In genomic region chr12:14216405-14217294, GRCh38 we compare ENCODE assay signal across 8 cellular contexts.
DNase-seq lines count a peak whose midpoint lies in the region; ATAC-seq and TF ChIP-seq lines count a peak whose summit lies in the region.

No MANE protein-coding gene starts in this region.

- H3K4me3 Mint-ChIP-seq in CD14-positive monocyte (peak overlapping the region; percentile 51 to 58), memory B cell (peak overlapping the region; percentile 85)

- peaks cover 2% of the 10 kb centered on the region for H3K9me3 ChIP-seq in adipocyte (ENCODE audit: control insufficient read depth, low read length)

- intact Hi-C loops in CD14-positive monocyte (cut with micrococcal nuclease), result no loop called here

- H3K36me3 ChIP-seq in adipocyte (ENCODE audit: control insufficient read depth, insufficient read depth, low read length, severe bottlenecking), result no peaks in the 10 kb centered on the region

- H3K36me3 Mint-ChIP-seq in CD14-positive monocyte (no peaks in the 10 kb centered on the region), memory B cell (peaks cover 19% of the 10 kb centered on the region)

- peaks cover 30% of the 10 kb centered on the region for H3K4me1 ChIP-seq in adipocyte (ENCODE audit: control insufficient read depth, insufficient read depth, low read length)

- peak overlapping the region; percentile 11 for H3K4me3 ChIP-seq in adipocyte (ENCODE audit: low read length)

- H3K27me3 ChIP-seq in adipocyte (replicated peaks; ENCODE audit: control insufficient read depth, insufficient read depth, low read length), result no peaks in the 10 kb centered on the region

- DNase-seq in CD14-positive monocyte (ENCODE audit: low spot score) (no peak), adipocyte (ENCODE audit: low read depth) (peak; percentile 31), memory B cell (ENCODE audit: low spot score in 2 of 2) (peak in 1 of 2 donors; percentile 21), NCI-H526 (lab: John Stamatoyannopoulos, UW) (no peak), G401 (ENCODE audit: low spot score) (no peak), amygdala (lab: John Stamatoyannopoulos, UW) (no peak), NCI-H774 (lab: John Stamatoyannopoulos, UW) (no peak)

- H3K9me3 Mint-ChIP-seq in CD14-positive monocyte (peaks cover 11 to 18% (median 12%) of the 10 kb centered on the region in 7 donors), memory B cell (no peaks in the 10 kb centered on the region)

- ATAC-seq in HG02798 (IDR thresholded peaks at IDR 0.05; ENCODE audit: poor library complexity, unreplicated experiment), result peak; percentile 51
- ATAC-seq in memory B cell (ENCODE audit: low read depth), result peak; percentile 84

- H3K4me1 Mint-ChIP-seq in CD14-positive monocyte, result peaks cover 7% of the 10 kb centered on the region
- H3K4me1 Mint-ChIP-seq in memory B cell, result peaks cover 19% of the 10 kb centered on the region

- in situ Hi-C loops in G401 (cut with HindIII; ENCODE audit: low sequenced_read_pairs), result no loop called here

- H3K27ac Mint-ChIP-seq in CD14-positive monocyte, result peak overlapping the region in 1 of 7 donors; percentile 15
- H3K27ac Mint-ChIP-seq in memory B cell, result peak overlapping the region; percentile 93

- no peak for TF ChIP-seq CTCF in CD14-positive monocyte (IDR thresholded peaks at IDR 0.05)

- H3K9ac ChIP-seq in adipocyte (ENCODE audit: low read length), result no peak overlapping the region

- peaks cover 0 to 7% (median 0%) of the 10 kb centered on the region in 3 donors for H3K27me3 Mint-ChIP-seq in CD14-positive monocyte (ENCODE audit: low read depth in 3 of 3)
- H3K27me3 Mint-ChIP-seq in memory B cell, result no peaks in the 10 kb centered on the region
